15 cellular contexts compared by ENCODE assay signal in genomic region chr1:201660931-201661822, GRCh38.
DNase-seq lines count a peak whose midpoint lies in the region; ATAC-seq and TF ChIP-seq lines count a peak whose summit lies in the region.
"Had no signal": no experiment of that assay in that cellular context is flagged by ENCODE, and none has a peak within 500 bp of the region (broad histone marks: within the 10 kb centered on the region; RNA-seq: fewer than 3 reads in every experiment).

No MANE protein-coding gene starts in this region.

- ATAC-seq in esophagus mucosa (peak; percentile 66), GM21723 (IDR thresholded peaks at IDR 0.05; ENCODE audit: unreplicated experiment) (no peak)

- peak overlapping the region; percentile 21 for H3K27ac ChIP-seq in AG04450 (ENCODE audit: low read depth, low read length)
- H3K27ac ChIP-seq: SJSA1 had no signal

- H3K27ac Mint-ChIP-seq in osteocyte (ENCODE audit: unreplicated experiment) (no peak overlapping the region), type B pancreatic cell (no peak overlapping the region)

- POLR2A ChIA-PET in AG04450 (lab: Yijun Ruan, JAX) = no interaction called here

- H3K4me3 ChIP-seq in AG04450 (ENCODE audit: low read depth, low read length) = no peak overlapping the region
- H3K4me3 ChIP-seq: SJSA1 had no signal

- H3K9me3 Mint-ChIP-seq in osteocyte (ENCODE audit: unreplicated experiment) (no peaks in the 10 kb centered on the region), type B pancreatic cell (no peaks in the 10 kb centered on the region)

- no peak for TF ChIP-seq CTCF in AG04450 (IDR thresholded peaks at IDR 0.05; ENCODE audit: low read depth, low read length)
- TF ChIP-seq CTCF in osteocyte (IDR thresholded peaks at IDR 0.05) = no peak
- no peak for TF ChIP-seq CTCF in type B pancreatic cell (conservative IDR thresholded peaks at IDR 0.05)

- H3K4me3 Mint-ChIP-seq in osteocyte (ENCODE audit: unreplicated experiment) (no peak overlapping the region), type B pancreatic cell (no peak overlapping the region)

- CTCF ChIA-PET in AG04450 (lab: Charles Lee) = no interaction called here

- H3K4me1 Mint-ChIP-seq in osteocyte (ENCODE audit: unreplicated experiment) = peaks cover 59% of the 10 kb centered on the region
- H3K4me1 Mint-ChIP-seq in type B pancreatic cell (ENCODE audit: unreplicated experiment) = peaks cover 44% of the 10 kb centered on the region

- H3K27me3 Mint-ChIP-seq in osteocyte (ENCODE audit: unreplicated experiment) (no peaks in the 10 kb centered on the region), type B pancreatic cell (no peaks in the 10 kb centered on the region)

- no peaks in the 10 kb centered on the region for H3K27me3 ChIP-seq in AG04450 (ENCODE audit: control insufficient read depth, insufficient read depth, low read length)
- H3K27me3 ChIP-seq: SJSA1 had no signal

- H3K9me3 ChIP-seq in AG04450 (ENCODE audit: control insufficient read depth, insufficient read depth, low read length) = no peaks in the 10 kb centered on the region
- H3K9me3 ChIP-seq: Caco-2 had no signal

- H3K36me3 Mint-ChIP-seq in osteocyte (ENCODE audit: unreplicated experiment) (peaks cover 9% of the 10 kb centered on the region), type B pancreatic cell (peaks cover 9% of the 10 kb centered on the region)

- DNase-seq in AG04450 (ENCODE audit: low read depth, low spot score) (no peak), HCEC 1CT (peak; percentile 43), osteocyte (ENCODE audit: extremely low spot score, unreplicated experiment) (no peak), type B pancreatic cell (ENCODE audit: extremely low spot score, unreplicated experiment) (no peak)
- no peak for DNase-seq in NK-92 treated with Interleukin-12 subunit alpha and Interleukin-12 subunit beta, amount 100 ng/mL, for 24 hours (lab: John Stamatoyannopoulos, UW)
- DNase-seq: Caco-2, MM.1S, NCI-H1417, NCI-H1930, NCI-H2171, NCI-H510A had no signal

TF ChIP-seq in PFSK-1, 5 proteins besides CTCF, POLR2A, EP300 and RAD21:
- TF ChIP-seq REST (IDR thresholded peaks at IDR 0.05; ENCODE audit: insufficient read depth in 1 of 2, low read depth in 2 of 2, low read length in 2 of 2) (peak; percentile 48 to 84; a peak in 2 of 4 replicates), POLR2AphosphoS5 (IDR thresholded peaks at IDR 0.05; ENCODE audit: low read depth, low read length) (no peak)
